In the genomic region with DNA sequence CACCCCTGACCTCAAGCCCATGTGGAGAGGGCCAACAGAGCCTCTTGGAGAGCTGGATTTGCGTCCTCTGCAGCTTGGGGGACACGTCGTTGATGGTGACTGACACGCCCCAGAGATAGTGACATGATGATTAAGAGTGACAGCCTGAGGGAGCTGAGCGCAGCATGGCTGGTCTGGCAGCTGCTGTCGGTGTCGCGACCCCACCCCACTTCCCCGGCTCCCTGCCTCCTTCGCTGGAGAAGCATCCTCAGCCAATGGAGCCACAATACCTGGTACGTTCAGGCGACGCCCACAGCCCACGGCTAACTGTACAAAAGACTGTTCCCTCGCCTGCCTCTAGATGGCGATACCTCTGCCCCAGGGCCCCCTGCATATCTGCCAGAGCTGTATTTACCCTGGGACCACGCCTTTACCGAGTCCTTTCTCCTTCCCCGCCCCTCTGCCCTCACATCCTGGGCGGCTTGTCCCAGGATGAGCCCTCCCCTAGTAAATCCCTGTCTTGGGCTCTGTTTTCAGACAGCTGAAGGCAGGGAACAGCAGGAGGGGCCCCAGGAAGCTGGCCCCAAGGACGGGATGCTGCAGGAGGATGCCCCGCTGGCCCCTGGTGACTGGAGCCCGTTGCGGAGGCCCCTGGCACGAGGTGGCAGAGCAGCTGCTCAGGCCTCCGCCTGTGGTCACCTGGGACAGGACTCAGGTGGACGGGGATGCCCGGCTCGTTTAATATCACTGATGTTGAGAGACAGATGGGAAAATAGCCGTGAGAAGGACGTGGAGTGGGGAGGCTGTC, we compare ENCODE assay signal across 8 cellular contexts.
DNase-seq lines count a peak whose midpoint lies in the region; ATAC-seq and TF ChIP-seq lines count a peak whose summit lies in the region.

No MANE protein-coding gene starts in this region.

- no peaks in the 10 kb centered on the region for H3K36me3 Mint-ChIP-seq in activated naive CD4-positive, alpha-beta T cell treated with anti-CD3 and anti-CD28 coated beads, Interleukin-2, amount 10 ng/mL, durations not matched to agents 7 days and 5 days
- H3K36me3 Mint-ChIP-seq in osteocyte (ENCODE audit: unreplicated experiment) = no peaks in the 10 kb centered on the region

- no peak for ATAC-seq in thoracic aorta (ENCODE audit: insufficient number of reproducible peaks, low FRiP score, low read depth)

- H3K27ac ChIP-seq in SK-N-MC (no peak overlapping the region), thoracic aorta (peak overlapping the region; percentile 71 to 75)

- no peak overlapping the region for H3K27ac Mint-ChIP-seq in activated naive CD4-positive, alpha-beta T cell treated with anti-CD3 and anti-CD28 coated beads, Interleukin-2, amount 10 ng/mL, durations not matched to agents 7 days and 5 days
- no peak overlapping the region for H3K27ac Mint-ChIP-seq in osteocyte (ENCODE audit: unreplicated experiment)

- peak overlapping the region; percentile 28 for H3K4me3 Mint-ChIP-seq in activated naive CD4-positive, alpha-beta T cell treated with anti-CD3 and anti-CD28 coated beads, Interleukin-2, amount 10 ng/mL, durations not matched to agents 7 days and 5 days
- H3K4me3 Mint-ChIP-seq in osteocyte (ENCODE audit: unreplicated experiment) = peak overlapping the region; percentile 69

- TF ChIP-seq CTCF in osteocyte (IDR thresholded peaks at IDR 0.05) (peak; percentile 79), thoracic aorta (IDR thresholded peaks at IDR 0.05) (peak; percentile 66)

- CTCF ChIA-PET in activated naive CD4-positive, alpha-beta T cell treated with anti-CD3 and anti-CD28 coated beads, Interleukin-2, amount 10 ng/mL, durations not matched to agents 7 days and 5 days (lab: Charles Lee) = interaction anchor here (0.6 to 3.4 kb wide), 29 partner anchors 8 to 1711 kb away, joined by 3 to 39 read pairs (median 4); no protein-coding TSS in a partner anchor

- no peaks in the 10 kb centered on the region for H3K27me3 ChIP-seq in thoracic aorta (replicated peaks; ENCODE audit: insufficient read depth)

- intact Hi-C loops in head of caudate nucleus (cut with DNase I) = no loop called here

- DNase-seq in SIG-M5 treated with dmso at 0.1 percent for 504 hours (lab: John Stamatoyannopoulos, UW; ENCODE audit: unreplicated experiment) (peak; percentile 88), SIG-M5 (lab: John Stamatoyannopoulos, UW) (no peak), M059J (ENCODE audit: low read depth) (peak; percentile 55), SK-N-MC (ENCODE audit: low read depth, low spot score) (peak; percentile 50), head of caudate nucleus (peak; percentile 45 to 85 (median 67)), osteocyte (ENCODE audit: extremely low spot score, unreplicated experiment) (no peak), thoracic aorta (ENCODE audit: low spot score) (no peak)
- peak; percentile 81 for DNase-seq in activated naive CD4-positive, alpha-beta T cell treated with anti-CD3 and anti-CD28 coated beads, Interleukin-2, amount 10 ng/mL, durations not matched to agents 7 days and 5 days

- peaks cover 19% of the 10 kb centered on the region for H3K4me1 Mint-ChIP-seq in activated naive CD4-positive, alpha-beta T cell treated with anti-CD3 and anti-CD28 coated beads, Interleukin-2, amount 10 ng/mL, durations not matched to agents 7 days and 5 days
- peaks cover 20% of the 10 kb centered on the region for H3K4me1 Mint-ChIP-seq in osteocyte (ENCODE audit: unreplicated experiment)

- peaks cover 22 to 34% of the 10 kb centered on the region in 2 donors for H3K4me1 ChIP-seq in thoracic aorta (ENCODE audit: control insufficient read depth in 1 of 2, low read depth in 2 of 2)

- peaks cover 72% of the 10 kb centered on the region for H3K27me3 Mint-ChIP-seq in activated naive CD4-positive, alpha-beta T cell treated with anti-CD3 and anti-CD28 coated beads, Interleukin-2, amount 10 ng/mL, durations not matched to agents 7 days and 5 days
- H3K27me3 Mint-ChIP-seq in osteocyte (ENCODE audit: unreplicated experiment) = peaks cover 23% of the 10 kb centered on the region

- H3K9me3 Mint-ChIP-seq in activated naive CD4-positive, alpha-beta T cell treated with anti-CD3 and anti-CD28 coated beads, Interleukin-2, amount 10 ng/mL, durations not matched to agents 7 days and 5 days = no peaks in the 10 kb centered on the region
- H3K9me3 Mint-ChIP-seq in osteocyte (ENCODE audit: unreplicated experiment) = no peaks in the 10 kb centered on the region

- H3K36me3 ChIP-seq in SK-N-MC (ENCODE audit: insufficient read depth, low read length) = no peaks in the 10 kb centered on the region
- no peaks in the 10 kb centered on the region for H3K36me3 ChIP-seq in thoracic aorta

- H3K9ac ChIP-seq in SK-N-MC (ENCODE audit: insufficient read length) = no peak overlapping the region

- peak overlapping the region; percentile 58 for H3K4me3 ChIP-seq in SK-N-MC
- peak overlapping the region; percentile 70 for H3K4me3 ChIP-seq in thoracic aorta

- H3K9me3 ChIP-seq in SK-N-MC (ENCODE audit: low read depth, low read length) = no peaks in the 10 kb centered on the region
- H3K9me3 ChIP-seq in thoracic aorta = no peaks in the 10 kb centered on the region

Comparison
In these comparisons a context has a peak if more than half of its experiments do, and no peak if none do; other contexts are left out.
1. DNase-seq: peak in SIG-M5 treated with dmso at 0.1 percent for 504 hours (single experiment), M059J (single experiment), SK-N-MC (single experiment), activated naive CD4-positive, alpha-beta T cell treated with anti-CD3 and anti-CD28 coated beads, Interleukin-2, amount 10 ng/mL, durations not matched to agents 7 days and 5 days (single experiment) and head of caudate nucleus (42 of 42); none in SIG-M5 (single experiment), osteocyte (single experiment) and thoracic aorta (single experiment).